ENCODE assay signal across 13 cellular contexts in genomic region chr7:75717746-75718145, GRCh38. TPM values are rescaled to one million over a fixed set of nuclear protein-coding genes. Genes with fewer than 3 reads are reported as not detected.
"Had no signal": no experiment of that assay in that cellular context is flagged by ENCODE, and none has a peak within 500 bp of the region (broad histone marks: within the 10 kb centered on the region; RNA-seq: fewer than 3 reads in every experiment).

No MANE protein-coding gene starts in this region.

RNA-seq across cellular contexts. Expression of gene CCL26, which starts 54.3 kb away (rescaled TPM):
- total RNA-seq: dermis blood vessel endothelial cell; endothelial cell of umbilical vein; gastrocnemius medialis; glomerular endothelial cell; left lobe of liver; liver; lung; naive thymus-derived CD4-positive, alpha-beta T cell; osteocyte; prostate gland; smooth muscle cell; suprapubic skin had no signal
- polyA plus RNA-seq: endothelial cell of umbilical vein; keratinocyte; naive thymus-derived CD4-positive, alpha-beta T cell had no signal
